In the genomic region with DNA sequence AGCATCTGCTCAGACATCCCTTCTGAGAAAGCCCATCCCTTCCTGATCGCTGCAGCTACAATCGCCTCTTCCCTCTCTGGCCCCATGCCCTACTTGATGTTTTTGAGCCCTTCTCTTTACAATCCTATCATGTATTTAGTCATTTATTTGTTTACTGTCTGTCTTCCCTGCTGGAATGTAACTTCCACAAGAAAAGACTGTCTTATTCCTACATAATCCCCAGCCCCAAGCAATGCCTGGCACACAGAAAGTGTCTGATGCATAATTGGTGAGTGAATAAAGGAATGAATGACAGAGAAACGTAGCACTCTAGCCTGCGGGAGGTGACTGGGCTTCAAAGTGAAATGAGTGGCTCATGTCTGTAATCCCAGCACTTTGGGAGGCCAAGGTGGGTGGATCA, we compare ENCODE assay signal across 16 cellular contexts. TPM values are rescaled to one million over a fixed set of nuclear protein-coding genes. Genes with fewer than 3 reads are reported as not detected.
DNase-seq lines count a peak whose midpoint lies in the region; ATAC-seq, FAIRE-seq and TF ChIP-seq lines count a peak whose summit lies in the region.
"Had no signal": no experiment of that assay in that cellular context is flagged by ENCODE, and none has a peak within 500 bp of the region (broad histone marks: within the 10 kb centered on the region; RNA-seq: fewer than 3 reads in every experiment).

No MANE protein-coding gene starts in this region.

- FAIRE-seq in bronchial epithelial cell (lab: Jason Lieb, UNC), result no peak
- FAIRE-seq: keratinocyte, TTC549 had no signal

- H3K4me3 Mint-ChIP-seq in CD4-positive, alpha-beta T cell, result no peak overlapping the region
- H3K4me3 Mint-ChIP-seq in T-helper 2 cell treated with Interferon-gamma antibody and Interleukin-4, amounts not matched to agents 5 μg/mL and 100 μg/mL, for 36 hours, result no peak overlapping the region
- H3K4me3 Mint-ChIP-seq: naive thymus-derived CD8-positive, alpha-beta T cell had no signal

- H3K27me3 ChIP-seq in CD4-positive, alpha-beta T cell (ENCODE audit: control insufficient read depth, insufficient read depth, low read length), result no peaks in the 10 kb centered on the region
- H3K27me3 ChIP-seq in bronchial epithelial cell (ENCODE audit: control insufficient read depth, insufficient read depth, low read length), result no peaks in the 10 kb centered on the region
- H3K27me3 ChIP-seq in neuronal stem cell (ENCODE audit: control insufficient read depth in 3 of 3, insufficient read depth in 3 of 3, low read depth in 1 of 3, low read length in 3 of 3), result no peaks in the 10 kb centered on the region
- H3K27me3 ChIP-seq: BLaER1, foreskin keratinocyte had no signal

- H4K8ac ChIP-seq in neuronal stem cell (ENCODE audit: low read depth, low read length), result no peak overlapping the region

- H2BK120ac ChIP-seq in neuronal stem cell (ENCODE audit: low read depth, low read length), result no peak overlapping the region

- no peaks in the 10 kb centered on the region for H3K9me3 ChIP-seq in CD4-positive, alpha-beta T cell (ENCODE audit: control insufficient read depth, low read length)
- no peaks in the 10 kb centered on the region for H3K9me3 ChIP-seq in HEK293 (ENCODE audit: control insufficient read depth, insufficient read depth, low read depth, low read length)
- H3K9me3 ChIP-seq in neuronal stem cell (replicated peaks in 1 of 2; ENCODE audit: control insufficient read depth in 2 of 2, insufficient read depth in 1 of 2, low read depth in 1 of 2, low read length in 2 of 2), result no peaks in the 10 kb centered on the region

- no peak overlapping the region for H4K91ac ChIP-seq in neuronal stem cell (ENCODE audit: low read depth, low read length, poor library complexity)

- H3K4me1 ChIP-seq in HEK293 (ENCODE audit: control insufficient read depth, insufficient read depth, low read length) (no peaks in the 10 kb centered on the region; the same call in 1 of the 2 replicates), neuronal stem cell (ENCODE audit: control insufficient read depth in 2 of 2, insufficient read depth in 1 of 2, low read depth in 1 of 2, low read length in 2 of 2) (peaks cover 18 to 26% of the 10 kb centered on the region in 2 donors)

- H2BK12ac ChIP-seq in neuronal stem cell (ENCODE audit: low read length), result no peak overlapping the region

- no peaks in the 10 kb centered on the region for H3K79me1 ChIP-seq in neuronal stem cell (ENCODE audit: low read depth, low read length)

- CTCF ChIA-PET in CD4-positive, alpha-beta T cell (lab: Charles Lee), result no interaction called here
- CTCF ChIA-PET in HEK293 (lab: Yijun Ruan, JAX), result interaction anchor here (0.6 kb wide), 1 partner anchor 1152 kb away, joined by 3 read pairs; no protein-coding TSS in a partner anchor

- H3K4ac ChIP-seq in neuronal stem cell (ENCODE audit: low read length), result no peak overlapping the region

- intact Hi-C loops in CD4-positive, alpha-beta T cell (cut with DNase I, micrococcal nuclease), result no loop called here

- H3K23ac ChIP-seq in neuronal stem cell (ENCODE audit: low read depth, low read length, poor library complexity), result no peak overlapping the region

- H2AK5ac ChIP-seq in neuronal stem cell (ENCODE audit: low read depth, low read length), result no peak overlapping the region

- peaks cover 79% of the 10 kb centered on the region for H3K36me3 Mint-ChIP-seq in CD4-positive, alpha-beta T cell (ENCODE audit: low read depth)
- H3K36me3 Mint-ChIP-seq in T-helper 2 cell treated with Interferon-gamma antibody and Interleukin-4, amounts not matched to agents 5 μg/mL and 100 μg/mL, for 36 hours (ENCODE audit: low read depth), result peaks cover 8% of the 10 kb centered on the region

- no peak for DNase-seq in CD4-positive, alpha-beta T cell
- DNase-seq in bronchial epithelial cell (ENCODE audit: low read depth) (peak; percentile 92), neuronal stem cell (ENCODE audit: low spot score) (no peak), NCI-H2107 treated with DMSO at 0.1 percent for 48 hours (lab: John Stamatoyannopoulos, UW; ENCODE audit: unreplicated experiment) (no peak)
- no peak for DNase-seq in T-helper 2 cell treated with Interferon-gamma antibody and Interleukin-4, amounts not matched to agents 5 μg/mL and 100 μg/mL, for 36 hours (ENCODE audit: low spot score)
- DNase-seq: MV-4-11; naive thymus-derived CD8-positive, alpha-beta T cell; NCI-H226; Right ventricle myocardium superior had no signal

- H2BK5ac ChIP-seq in neuronal stem cell (ENCODE audit: low read length), result no peak overlapping the region

- H3K9me3 Mint-ChIP-seq in CD4-positive, alpha-beta T cell, result no peaks in the 10 kb centered on the region
- no peaks in the 10 kb centered on the region for H3K9me3 Mint-ChIP-seq in T-helper 2 cell treated with Interferon-gamma antibody and Interleukin-4, amounts not matched to agents 5 μg/mL and 100 μg/mL, for 36 hours
- H3K9me3 Mint-ChIP-seq: naive thymus-derived CD8-positive, alpha-beta T cell had no signal

- H3K4me1 Mint-ChIP-seq in CD4-positive, alpha-beta T cell (ENCODE audit: low read depth), result peaks cover 29% of the 10 kb centered on the region
- peaks cover 8% of the 10 kb centered on the region for H3K4me1 Mint-ChIP-seq in T-helper 2 cell treated with Interferon-gamma antibody and Interleukin-4, amounts not matched to agents 5 μg/mL and 100 μg/mL, for 36 hours (ENCODE audit: low read depth)

- H2BK15ac ChIP-seq in neuronal stem cell (ENCODE audit: low read length), result no peak overlapping the region

- H3K4me2 ChIP-seq in neuronal stem cell (ENCODE audit: insufficient read depth, low read length, poor library complexity, severe bottlenecking), result no peak overlapping the region
- H3K4me2 ChIP-seq: BLaER1 had no signal

- no peak for TF ChIP-seq CTCF in CD4-positive, alpha-beta T cell (IDR thresholded peaks at IDR 0.05)
- TF ChIP-seq CTCF in HEK293 (tag by site-specific recombination; IDR thresholded peaks at IDR 0.05) (no peak), bronchial epithelial cell (IDR thresholded peaks at IDR 0.05; ENCODE audit: insufficient read depth, low read length, severe bottlenecking) (no peak)

- H3K27me3 Mint-ChIP-seq in CD4-positive, alpha-beta T cell, result no peaks in the 10 kb centered on the region
- no peaks in the 10 kb centered on the region for H3K27me3 Mint-ChIP-seq in T-helper 2 cell treated with Interferon-gamma antibody and Interleukin-4, amounts not matched to agents 5 μg/mL and 100 μg/mL, for 36 hours (ENCODE audit: low read depth)
- H3K27me3 Mint-ChIP-seq: naive thymus-derived CD8-positive, alpha-beta T cell had no signal

- ATAC-seq in CD4-positive, alpha-beta T cell (ENCODE audit: poor library complexity), result no peak
- ATAC-seq in HG03175 (IDR thresholded peaks at IDR 0.05; ENCODE audit: unreplicated experiment), result no peak
- no peak for ATAC-seq in GM18858 (IDR thresholded peaks at IDR 0.05; ENCODE audit: unreplicated experiment)
- ATAC-seq: foreskin keratinocyte; naive thymus-derived CD8-positive, alpha-beta T cell had no signal

- H3K18ac ChIP-seq in neuronal stem cell (ENCODE audit: low read length), result no peak overlapping the region

- WGBS in neuronal stem cell (ENCODE audit: extremely low coverage in 2 of 2, insufficient read length in 2 of 2, insufficient replicate concordance in 1 of 2), 2 donors, result no CpG with 5 or more reads among the region's 4 CpGs

- H3K27ac ChIP-seq in CD4-positive, alpha-beta T cell (ENCODE audit: low read depth, low read length), result no peak overlapping the region
- H3K27ac ChIP-seq in HEK293 (ENCODE audit: extremely low read depth, low read depth, low read length), result no peak overlapping the region
- H3K27ac ChIP-seq in neuronal stem cell (replicated peaks; ENCODE audit: low read length), result no peak overlapping the region
- H3K27ac ChIP-seq: BLaER1, foreskin keratinocyte had no signal

- no peak overlapping the region for H3K14ac ChIP-seq in neuronal stem cell (ENCODE audit: low read length)

- H3K4me3 ChIP-seq in HEK293 (ENCODE audit: low read depth, low read length) (no peak overlapping the region), bronchial epithelial cell (ENCODE audit: low read depth, low read length) (no peak overlapping the region), neuronal stem cell (ENCODE audit: low read length in 2 of 2) (no peak overlapping the region)
- H3K4me3 ChIP-seq: BLaER1 had no signal

- H3K36me3 ChIP-seq in HEK293 (ENCODE audit: control insufficient read depth in 2 of 2, insufficient read depth in 1 of 2, low read length in 2 of 2) (peaks cover 0 to 37% of the 10 kb centered on the region in 2 experiments; a peak in 1 of 3 replicates), bronchial epithelial cell (ENCODE audit: control insufficient read depth, insufficient read depth, low read length) (peaks cover 17% of the 10 kb centered on the region), neuronal stem cell (replicated peaks in 1 of 2; ENCODE audit: control insufficient read depth in 2 of 2, insufficient read depth in 2 of 2, low read length in 2 of 2) (peaks cover 0 to 27% of the 10 kb centered on the region in 2 donors)

- H3K27ac Mint-ChIP-seq in CD4-positive, alpha-beta T cell, result peak overlapping the region; percentile 1
- H3K27ac Mint-ChIP-seq in T-helper 2 cell treated with Interferon-gamma antibody and Interleukin-4, amounts not matched to agents 5 μg/mL and 100 μg/mL, for 36 hours, result no peak overlapping the region

- H2AFZ ChIP-seq in neuronal stem cell (ENCODE audit: low read length), result no peak overlapping the region

- POLR2A ChIA-PET in CD4-positive, alpha-beta T cell (lab: Charles Lee), result no interaction called here
- POLR2A ChIA-PET in HEK293 (lab: Yijun Ruan, JAX), result no interaction called here

- peak overlapping the region; percentile 26 for H3K9ac ChIP-seq in neuronal stem cell (ENCODE audit: low read depth, low read length, poor library complexity)
- H3K9ac ChIP-seq: BLaER1 had no signal

TF ChIP-seq in HEK293, 187 proteins besides CTCF, POLR2A, EP300 and RAD21 (continues in another document):
- TF ChIP-seq SCRT2 (tag by site-specific recombination; IDR thresholded peaks at IDR 0.05) (0 out of 2 replicates have a peak, but pooled peaks have one; percentile 2), ZNF239 (tag by site-specific recombination; IDR thresholded peaks at IDR 0.05) (no peak), ZNF629 (tag by site-specific recombination; IDR thresholded peaks at IDR 0.05) (no peak), ZNF549 (tag by site-specific recombination; IDR thresholded peaks at IDR 0.05) (no peak), SCRT1 (tag by site-specific recombination; IDR thresholded peaks at IDR 0.05; ENCODE audit: borderline replicate concordance) (0 out of 2 replicates have a peak, but pooled peaks have one; percentile 6), ZFP69B (tag by site-specific recombination; IDR thresholded peaks at IDR 0.05) (no peak), ZNF341 (tag by site-specific recombination; IDR thresholded peaks at IDR 0.05; ENCODE audit: low read depth) (no peak)

RNA-seq across cellular contexts. Expression of a gene that starts 25.4 kb away (rescaled TPM):
- 10 to 100 TPM; 62.0 to 63.6 TPM for total RNA-seq in CD4-positive, alpha-beta T cell
- 44.2 and 61.8 TPM in 2 replicates for total RNA-seq in bronchial epithelial cell
- 10.7 TPM for polyA plus RNA-seq in neuronal stem cell (2013, experiment 1 of 2)
- polyA plus RNA-seq in neuronal stem cell (2013, experiment 2 of 2), result 10.7 TPM
